8 cellular contexts compared by ENCODE assay signal in genomic region chr17:57357830-57358426, GRCh38.
DNase-seq lines count a peak whose midpoint lies in the region; ATAC-seq and TF ChIP-seq lines count a peak whose summit lies in the region.

No MANE protein-coding gene starts in this region.

- H3K27me3 Mint-ChIP-seq in T-helper 2 cell treated with Interferon-gamma antibody and Interleukin-4, amounts not matched to agents 5 μg/mL and 100 μg/mL, for 36 hours (ENCODE audit: low read depth) = no peaks in the 10 kb centered on the region
- H3K27me3 Mint-ChIP-seq in neural progenitor cell (ENCODE audit: insufficient read depth, low read depth) (no peaks in the 10 kb centered on the region), T-helper 17 cell (no peaks in the 10 kb centered on the region)

- no peak overlapping the region for H3K4me3 ChIP-seq in neural progenitor cell

- H3K9ac ChIP-seq in neural progenitor cell = no peak overlapping the region

- H3K9me3 ChIP-seq in neural progenitor cell (ENCODE audit: low read depth) (no peaks in the 10 kb centered on the region), T-helper 17 cell (ENCODE audit: control insufficient read depth, low read length, poor library complexity, severe bottlenecking) (no peaks in the 10 kb centered on the region)

- no peak overlapping the region for H2AFZ ChIP-seq in neural progenitor cell (replicated peaks)

- no peaks in the 10 kb centered on the region for H3K27me3 ChIP-seq in neural progenitor cell

- H3K4me2 ChIP-seq in neural progenitor cell = peak overlapping the region; percentile 68

- H3K4me3 Mint-ChIP-seq in T-helper 2 cell treated with Interferon-gamma antibody and Interleukin-4, amounts not matched to agents 5 μg/mL and 100 μg/mL, for 36 hours = peak overlapping the region; percentile 56
- H3K4me3 Mint-ChIP-seq in neural progenitor cell (no peak overlapping the region), T-helper 17 cell (no peak overlapping the region)

- no peaks in the 10 kb centered on the region for H3K9me3 Mint-ChIP-seq in T-helper 2 cell treated with Interferon-gamma antibody and Interleukin-4, amounts not matched to agents 5 μg/mL and 100 μg/mL, for 36 hours
- H3K9me3 Mint-ChIP-seq in neural progenitor cell = peaks cover 5% of the 10 kb centered on the region

- H3K27ac ChIP-seq in neural progenitor cell = peak overlapping the region; percentile 42

- peak; percentile 11 for DNase-seq in T-helper 2 cell treated with Interferon-gamma antibody and Interleukin-4, amounts not matched to agents 5 μg/mL and 100 μg/mL, for 36 hours (ENCODE audit: low spot score)
- DNase-seq in neural progenitor cell (ENCODE audit: low spot score) (no peak), medulla oblongata (ENCODE audit: extremely low spot score) (no peak), H4 (ENCODE audit: low spot score) (no peak), T-helper 17 cell (no peak)
- DNase-seq in effector CD4-positive, alpha-beta T cell = no peak

- no peaks in the 10 kb centered on the region for H3K36me3 ChIP-seq in neural progenitor cell

- no peak for TF ChIP-seq CTCF in neural progenitor cell (IDR thresholded peaks at IDR 0.05)

- H3K4me1 ChIP-seq in neural progenitor cell = peaks cover 46% of the 10 kb centered on the region

- H3K79me2 ChIP-seq in neural progenitor cell (ENCODE audit: low read depth) = peaks cover 99% of the 10 kb centered on the region

- peak overlapping the region; percentile 34 for H3K27ac Mint-ChIP-seq in T-helper 2 cell treated with Interferon-gamma antibody and Interleukin-4, amounts not matched to agents 5 μg/mL and 100 μg/mL, for 36 hours
- H3K27ac Mint-ChIP-seq in neural progenitor cell (peak overlapping the region; percentile 35), T-helper 17 cell (no peak overlapping the region)

- H4K20me1 ChIP-seq in neural progenitor cell (ENCODE audit: low read depth) = peaks cover 73% of the 10 kb centered on the region

- peaks cover 33% of the 10 kb centered on the region for H3F3A ChIP-seq in neural progenitor cell (ENCODE audit: low read depth)

- H3K36me3 Mint-ChIP-seq in T-helper 2 cell treated with Interferon-gamma antibody and Interleukin-4, amounts not matched to agents 5 μg/mL and 100 μg/mL, for 36 hours (ENCODE audit: low read depth) = peaks cover 16% of the 10 kb centered on the region
- H3K36me3 Mint-ChIP-seq in neural progenitor cell (peaks cover 37% of the 10 kb centered on the region), T-helper 17 cell (ENCODE audit: low read depth) (no peaks in the 10 kb centered on the region)

- ATAC-seq in GM18520 (IDR thresholded peaks at IDR 0.05; ENCODE audit: unreplicated experiment) (peak; percentile 45), HG02571 (IDR thresholded peaks at IDR 0.05; ENCODE audit: unreplicated experiment) (peak; percentile 49), T-helper 17 cell (no peak)

- H3K4me1 Mint-ChIP-seq in T-helper 2 cell treated with Interferon-gamma antibody and Interleukin-4, amounts not matched to agents 5 μg/mL and 100 μg/mL, for 36 hours (ENCODE audit: low read depth) = peaks cover 51% of the 10 kb centered on the region
- H3K4me1 Mint-ChIP-seq in neural progenitor cell (peaks cover 52% of the 10 kb centered on the region), T-helper 17 cell (peaks cover 44% of the 10 kb centered on the region)
